8 cellular contexts compared by ENCODE assay signal in the genomic region with DNA sequence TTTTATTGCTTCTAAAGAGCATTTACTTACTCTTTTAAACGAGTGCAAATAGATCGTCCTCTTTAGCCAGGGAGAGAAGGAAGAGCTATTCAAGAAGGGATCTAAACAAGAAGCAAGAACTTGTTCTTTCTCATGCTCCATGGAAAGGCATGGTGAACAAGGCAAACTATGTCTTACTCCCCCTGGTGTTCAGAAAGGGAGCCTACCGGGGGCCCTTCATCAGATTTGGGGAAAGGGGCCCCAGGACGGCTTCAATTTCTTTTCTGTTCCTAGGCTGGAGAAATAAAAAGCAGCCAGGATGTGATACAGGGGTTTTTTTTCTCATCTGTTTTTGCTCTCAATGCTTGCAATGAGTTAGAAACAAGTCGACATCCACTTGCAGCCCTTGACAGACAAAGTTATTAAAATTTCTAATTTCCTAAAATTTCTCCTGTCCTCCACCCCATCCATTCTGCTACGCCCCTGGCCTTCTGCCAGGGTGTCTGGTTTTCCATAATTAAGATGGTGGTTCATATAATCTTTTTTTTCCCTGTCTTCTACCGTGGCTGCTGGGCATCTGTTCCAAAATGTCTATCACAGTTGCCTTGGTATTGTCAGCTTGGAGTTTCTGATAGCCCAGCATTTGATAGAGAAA.
DNase-seq lines count a peak whose midpoint lies in the region; ATAC-seq and TF ChIP-seq lines count a peak whose summit lies in the region.

No MANE protein-coding gene starts in this region.

- H3K9me3 Mint-ChIP-seq in progenitor cell of endocrine pancreas (ENCODE audit: low read depth): no peaks in the 10 kb centered on the region

- TF ChIP-seq CTCF in progenitor cell of endocrine pancreas (IDR thresholded peaks at IDR 0.05; ENCODE audit: unreplicated experiment): peak; percentile 68

- ATAC-seq in HG02973 (IDR thresholded peaks at IDR 0.05; ENCODE audit: unreplicated experiment) (peak; percentile 59), esophagus mucosa (peak; percentile 62)

- H3K27me3 Mint-ChIP-seq in progenitor cell of endocrine pancreas: peaks cover 3% of the 10 kb centered on the region

- no peaks in the 10 kb centered on the region for H3K36me3 Mint-ChIP-seq in progenitor cell of endocrine pancreas (ENCODE audit: insufficient read depth)

- DNase-seq in NCI-H524 (lab: John Stamatoyannopoulos, UW) (peak; percentile 30 to 46), NCI-H524 treated with DMSO at 0.1 percent for 48 hours (lab: John Stamatoyannopoulos, UW) (no peak), RPMI7951 (ENCODE audit: low read depth) (peak; percentile 43), progenitor cell of endocrine pancreas (ENCODE audit: low spot score, unreplicated experiment) (peak; percentile 16), T-helper 9 cell (no peak), posterior vena cava (ENCODE audit: low spot score) (no peak)

- H3K4me3 Mint-ChIP-seq in progenitor cell of endocrine pancreas (ENCODE audit: low read depth): no peak overlapping the region

- H3K4me1 Mint-ChIP-seq in progenitor cell of endocrine pancreas (ENCODE audit: low read depth): peaks cover 10% of the 10 kb centered on the region

- no peak overlapping the region for H3K27ac Mint-ChIP-seq in progenitor cell of endocrine pancreas

- intact Hi-C loops in posterior vena cava (cut with DNase I): loop anchor here in 1 of 2 donors (5.0 kb wide), 1 partner anchor 219 kb away; no protein-coding TSS in a partner anchor

Comparison
In these comparisons a context has a peak if more than half of its experiments do, and no peak if none do; other contexts are left out.
1. DNase-seq: peak in NCI-H524 (2 of 2), RPMI7951 (single experiment) and progenitor cell of endocrine pancreas (single experiment); none in NCI-H524 treated with DMSO at 0.1 percent for 48 hours (single experiment), T-helper 9 cell (single experiment) and posterior vena cava (single experiment).